ENCODE assay signal across 10 cellular contexts in the genomic region with DNA sequence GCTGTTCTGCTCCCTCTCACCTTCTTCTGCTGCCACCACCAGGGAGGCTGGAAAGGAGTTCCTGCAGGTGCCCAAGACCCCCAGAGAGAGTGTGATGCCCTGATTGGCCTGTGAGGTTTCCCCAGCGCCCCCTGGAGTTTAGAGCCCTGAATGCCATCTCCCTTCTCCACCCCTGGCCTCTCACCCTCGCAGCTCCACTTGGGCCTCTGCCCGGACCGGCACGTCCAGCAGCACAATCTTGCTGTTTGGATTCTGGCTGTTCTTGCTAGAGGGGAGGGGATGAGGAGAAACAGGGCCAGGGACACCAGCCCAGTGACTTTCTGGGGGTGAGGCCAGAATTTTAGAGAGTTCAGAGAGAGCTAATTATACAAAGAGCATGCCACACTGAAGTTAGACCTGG. TPM values are rescaled to one million over a fixed set of nuclear protein-coding genes. Genes with fewer than 3 reads are reported as not detected.
A peak's percentile ranks its signal among the peaks of the same experiment; 100 is the strongest.
DNase-seq lines count a peak whose midpoint lies in the region; ATAC-seq, FAIRE-seq and TF ChIP-seq lines count a peak whose summit lies in the region.
"Had no signal": no experiment of that assay in that cellular context is flagged by ENCODE, and none has a peak within 500 bp of the region (broad histone marks: within the 10 kb centered on the region; RNA-seq: fewer than 3 reads in every experiment).

No MANE protein-coding gene starts in this region.

- no peak overlapping the region for H2BK5ac ChIP-seq in IMR-90 (ENCODE audit: low read depth, low read length, poor library complexity, severe bottlenecking)

- TF ChIP-seq RAD21 in IMR-90 (IDR thresholded peaks at IDR 0.05; ENCODE audit: low read length), result no peak

- H3K4ac ChIP-seq in IMR-90 (ENCODE audit: low read depth, low read length), result no peak overlapping the region

- H2AK9ac ChIP-seq in IMR-90 (replicated peaks; ENCODE audit: low read depth, low read length, poor library complexity), result peak overlapping the region; percentile 24

- dilution Hi-C loops in IMR-90 (cut with HindIII; ENCODE audit: low sequenced_read_pairs, unreplicated experiment), result no loop called here

- H2BK15ac ChIP-seq in IMR-90 (ENCODE audit: low read depth, low read length), result no peak overlapping the region

- no peaks in the 10 kb centered on the region for H3K9me3 Mint-ChIP-seq in mesothelial cell of epicardium
- H3K9me3 Mint-ChIP-seq in CD8-positive, alpha-beta memory T cell, result no peaks in the 10 kb centered on the region
- H3K9me3 Mint-ChIP-seq: T-helper 1 cell treated with Interleukin-12 subunit alpha and Interleukin-12 subunit beta and Interleukin-4 antibody, amounts not matched to agents 30 μg/mL and 1 μg/mL, for 36 hours had no signal

- POLR2A ChIA-PET in IMR-90 (lab: Charles Lee; ENCODE audit: unreplicated experiment), result no interaction called here
- POLR2A ChIA-PET in CD8-positive, alpha-beta memory T cell (lab: Charles Lee), result no interaction called here

- intact Hi-C loops in IMR-90 (cut with micrococcal nuclease), result no loop called here

- H4K5ac ChIP-seq in IMR-90 (ENCODE audit: low read depth, low read length), result no peak overlapping the region

- H3K36me3 ChIP-seq in IMR-90 (ENCODE audit: control insufficient read depth, insufficient read depth, low read length) (no peaks in the 10 kb centered on the region), bronchial epithelial cell (ENCODE audit: control insufficient read depth, insufficient read depth, low read length) (no peaks in the 10 kb centered on the region)
- H3K36me3 ChIP-seq in CD8-positive, alpha-beta memory T cell (ENCODE audit: insufficient read depth, low read length), result no peaks in the 10 kb centered on the region

- no peak overlapping the region for H3K23ac ChIP-seq in IMR-90 (ENCODE audit: low read depth, low read length)

- no peak overlapping the region for H3K4me2 ChIP-seq in IMR-90 (ENCODE audit: low read depth, low read length)

- H3K27ac ChIP-seq in IMR-90 (ENCODE audit: insufficient read depth, low read length), result no peak overlapping the region
- H3K27ac ChIP-seq in CD8-positive, alpha-beta memory T cell (ENCODE audit: low read depth, low read length), result no peak overlapping the region

- no peak overlapping the region for H3K4me3 Mint-ChIP-seq in mesothelial cell of epicardium
- no peak overlapping the region for H3K4me3 Mint-ChIP-seq in CD8-positive, alpha-beta memory T cell
- H3K4me3 Mint-ChIP-seq: T-helper 1 cell treated with Interleukin-12 subunit alpha and Interleukin-12 subunit beta and Interleukin-4 antibody, amounts not matched to agents 30 μg/mL and 1 μg/mL, for 36 hours had no signal

- peaks cover 6% of the 10 kb centered on the region for H3K27me3 Mint-ChIP-seq in mesothelial cell of epicardium (ENCODE audit: low read depth)
- H3K27me3 Mint-ChIP-seq in CD8-positive, alpha-beta memory T cell, result peaks cover 6 to 35% of the 10 kb centered on the region in 2 donors

- H2BK20ac ChIP-seq in IMR-90 (ENCODE audit: low read depth, low read length), result no peak overlapping the region

- no peaks in the 10 kb centered on the region for H4K20me1 ChIP-seq in IMR-90 (ENCODE audit: insufficient read depth, low read length)

- H3K9ac ChIP-seq in IMR-90 (ENCODE audit: low read depth, low read length), result no peak overlapping the region

- FAIRE-seq in bronchial epithelial cell (lab: Jason Lieb, UNC), result no peak

- no peak overlapping the region for H4K91ac ChIP-seq in IMR-90 (ENCODE audit: insufficient read depth, low read depth, low read length)

- H3K4me1 ChIP-seq in IMR-90 (ENCODE audit: control insufficient read depth, insufficient read depth, low read length), result peaks cover 2% of the 10 kb centered on the region; the same call in 1 of the 2 replicates
- H3K4me1 ChIP-seq in CD8-positive, alpha-beta memory T cell (ENCODE audit: insufficient read depth, low read length), result no peaks in the 10 kb centered on the region

- H3K27ac Mint-ChIP-seq in mesothelial cell of epicardium, result no peak overlapping the region
- no peak overlapping the region for H3K27ac Mint-ChIP-seq in CD8-positive, alpha-beta memory T cell
- H3K27ac Mint-ChIP-seq: T-helper 1 cell treated with Interleukin-12 subunit alpha and Interleukin-12 subunit beta and Interleukin-4 antibody, amounts not matched to agents 30 μg/mL and 1 μg/mL, for 36 hours had no signal

- in situ Hi-C loops in IMR-90 (cut with MboI; ENCODE audit: low sequenced_read_pairs), result no loop called here

- peak overlapping the region; percentile 43 for H2AFZ ChIP-seq in IMR-90 (replicated peaks; ENCODE audit: low read length, poor library complexity)

- no peaks in the 10 kb centered on the region for H3K79me1 ChIP-seq in IMR-90 (ENCODE audit: low read depth in 1 of 2, low read length in 2 of 2)

- H3K9me1 ChIP-seq in IMR-90 (ENCODE audit: insufficient read depth, low read length), result 0 out of 2 replicates have a peak, but pooled peaks cover 5% of the 10 kb centered on the region

- no peak overlapping the region for H3K56ac ChIP-seq in IMR-90 (ENCODE audit: extremely low read depth, insufficient read depth, low read length)

- no peak overlapping the region for H3K14ac ChIP-seq in IMR-90 (replicated peaks; ENCODE audit: low read depth, low read length)

- no peak for TF ChIP-seq POLR2A in IMR-90 (IDR thresholded peaks at IDR 0.05; ENCODE audit: low read depth, low read length)

- TF ChIP-seq CTCF in IMR-90 (conservative IDR thresholded peaks at IDR 0.05; ENCODE audit: low read depth, low read length) (peak; percentile 41), bronchial epithelial cell (IDR thresholded peaks at IDR 0.05; ENCODE audit: insufficient read depth, low read length, severe bottlenecking) (peak; percentile 62), mesothelial cell of epicardium (IDR thresholded peaks at IDR 0.05; ENCODE audit: unreplicated experiment) (peak; percentile 19)

- BruUV-seq in IMR-90 (replicated peaks; lab: Mats Ljungman, UMichigan), result no TSS peak

- H3K4me3 ChIP-seq in IMR-90 (ENCODE audit: insufficient read depth, low read depth, low read length) (no peak overlapping the region), bronchial epithelial cell (ENCODE audit: low read depth, low read length) (no peak overlapping the region)
- no peak overlapping the region for H3K4me3 ChIP-seq in CD8-positive, alpha-beta memory T cell (ENCODE audit: low read length)

- DNase-seq in D341Med (ENCODE audit: low spot score) (peak; percentile 80), IMR-90 (peak; percentile 10), bronchial epithelial cell (ENCODE audit: low read depth) (no peak), mesothelial cell of epicardium (ENCODE audit: low spot score in 2 of 2, unreplicated experiment in 2 of 2) (no peak), LoVo (ENCODE audit: low spot score) (no peak), NCI-H1436 (lab: John Stamatoyannopoulos, UW) (no peak)
- no peak for DNase-seq in CD8-positive, alpha-beta memory T cell
- DNase-seq: hippocampal formation had no signal

- H3K27me3 ChIP-seq in IMR-90 (ENCODE audit: control insufficient read depth, insufficient read depth, low read length) (peaks cover 18% of the 10 kb centered on the region), bronchial epithelial cell (ENCODE audit: control insufficient read depth, insufficient read depth, low read length) (no peaks in the 10 kb centered on the region)
- no peaks in the 10 kb centered on the region for H3K27me3 ChIP-seq in CD8-positive, alpha-beta memory T cell (ENCODE audit: insufficient read depth, low read length, poor library complexity, severe bottlenecking)

- H3K9me3 ChIP-seq in IMR-90 (ENCODE audit: control insufficient read depth, insufficient read depth, low read length), result no peaks in the 10 kb centered on the region
- H3K9me3 ChIP-seq in CD8-positive, alpha-beta memory T cell (ENCODE audit: low read length), result no peaks in the 10 kb centered on the region

- no peaks in the 10 kb centered on the region for H3K36me3 Mint-ChIP-seq in mesothelial cell of epicardium
- H3K36me3 Mint-ChIP-seq in CD8-positive, alpha-beta memory T cell, result no peaks in the 10 kb centered on the region

- ATAC-seq in IMR-90 (ENCODE audit: low read depth), result peak; percentile 81
- no peak for ATAC-seq in GM21717 (IDR thresholded peaks at IDR 0.05; ENCODE audit: unreplicated experiment)

- WGBS in IMR-90 (ENCODE audit: extremely low coverage in 2 of 2, insufficient read length in 1 of 2), 2 experiments, result no CpG with 5 or more reads among the region's 5 CpGs

- CTCF ChIA-PET in IMR-90 (lab: Yijun Ruan, JAX), result interaction anchor here (0.6 to 1.5 kb wide), 5 partner anchors 9 to 152 kb away, joined by 3 to 10 read pairs (median 4); partner anchors contain the start of gene FAM171A2
- CTCF ChIA-PET in CD8-positive, alpha-beta memory T cell (lab: Charles Lee), result no interaction called here

- peaks cover 3% of the 10 kb centered on the region for H3K4me1 Mint-ChIP-seq in mesothelial cell of epicardium
- H3K4me1 Mint-ChIP-seq in CD8-positive, alpha-beta memory T cell, result peaks cover 0 to 4% (median 0%) of the 10 kb centered on the region in 3 donors

- no peak overlapping the region for H2AK5ac ChIP-seq in IMR-90 (ENCODE audit: low read depth, low read length)

- no peak overlapping the region for H3K18ac ChIP-seq in IMR-90 (ENCODE audit: low read depth, low read length)

- no peak overlapping the region for H4K8ac ChIP-seq in IMR-90 (ENCODE audit: low read depth in 2 of 2, low read length in 2 of 2)

- no peak overlapping the region for H2BK120ac ChIP-seq in IMR-90 (ENCODE audit: low read depth, low read length)

RNA-seq across cellular contexts. Expression of gene FAM171A2, which starts 12.5 kb away (rescaled TPM):
- 3.1 and 3.2 TPM in 2 replicates for total RNA-seq in IMR-90 (2012; rRNA removed)
- 5.9 and 8.1 TPM in 2 replicates for polyA plus RNA-seq in IMR-90 (2012; rRNA removed)
- polyA plus RNA-seq in IMR-90 (2012; cell fraction: cytosol; rRNA removed), result 3.5 and 12.3 TPM in 2 replicates
- polyA plus RNA-seq in IMR-90 (2012; cell fraction: nucleus; rRNA removed; ENCODE audit: low replicate concordance), result 3.7 and 9.3 TPM in 2 replicates
- total RNA-seq in bronchial epithelial cell, result 0.53 and 0.90 TPM in 2 replicates
- total RNA-seq in mesothelial cell of epicardium, result 58.0 to 64.7 TPM (median 60.7 TPM) in 3 replicates
- under 1 TPM; 0.33 to 0.35 TPM for total RNA-seq in CD8-positive, alpha-beta memory T cell
- polyA plus RNA-seq in CD8-positive, alpha-beta memory T cell, result 0.28 TPM

RNA-seq across cellular contexts. Expression of gene ITGA2B, which starts 13.3 kb away (rescaled TPM):
- total RNA-seq in IMR-90 (2012; rRNA removed), result under 0.01 TPM in 2 replicates
- 0.22 and 0.26 TPM in 2 replicates for polyA plus RNA-seq in IMR-90 (2012; rRNA removed)
- 0.04 and 0.21 TPM in 2 replicates for polyA plus RNA-seq in IMR-90 (2012; cell fraction: cytosol; rRNA removed)
- polyA plus RNA-seq in IMR-90 (2012; cell fraction: nucleus; rRNA removed; ENCODE audit: low replicate concordance), result 2.4 and 2.8 TPM in 2 replicates
- under 0.01 TPM in 1 of 2 replicates, not detected in the other for total RNA-seq in bronchial epithelial cell
- 12.2 to 15.9 TPM (median 13.6 TPM) in 3 replicates for total RNA-seq in mesothelial cell of epicardium
- under 1 TPM in 1 of 2 experiments, not detected in 1; 0.31 TPM for total RNA-seq in CD8-positive, alpha-beta memory T cell
- polyA plus RNA-seq in CD8-positive, alpha-beta memory T cell, result 0.12 TPM

RNA-seq across cellular contexts. Expression of gene GRN, which starts 31.0 kb away (rescaled TPM):
- total RNA-seq in IMR-90 (2012; rRNA removed) (38.9 and 39.2 TPM in 2 replicates), bronchial epithelial cell (200 and 513 TPM in 2 replicates), mesothelial cell of epicardium (128 to 144 TPM (median 137 TPM) in 3 replicates)
- polyA plus RNA-seq in IMR-90 (2012; rRNA removed), result 494 and 588 TPM in 2 replicates
- polyA plus RNA-seq in IMR-90 (2012; cell fraction: cytosol; rRNA removed), result 401 and 565 TPM in 2 replicates
- 146 and 360 TPM in 2 replicates for polyA plus RNA-seq in IMR-90 (2012; cell fraction: nucleus; rRNA removed; ENCODE audit: low replicate concordance)
- total RNA-seq in CD8-positive, alpha-beta memory T cell, result 10 to 100 TPM; 48.7 to 50.3 TPM
- polyA plus RNA-seq in CD8-positive, alpha-beta memory T cell, result 56.4 TPM

RNA-seq across cellular contexts. Expression of gene SLC25A39, which starts 51.5 kb away (rescaled TPM):
- total RNA-seq in IMR-90 (2012; rRNA removed), result 49.1 and 49.2 TPM in 2 replicates
- polyA plus RNA-seq in IMR-90 (2012; rRNA removed), result 99.7 and 119 TPM in 2 replicates
- 126 and 127 TPM in 2 replicates for polyA plus RNA-seq in IMR-90 (2012; cell fraction: cytosol; rRNA removed)
- polyA plus RNA-seq in IMR-90 (2012; cell fraction: nucleus; rRNA removed; ENCODE audit: low replicate concordance), result 142 and 367 TPM in 2 replicates
- 83.7 and 113 TPM in 2 replicates for total RNA-seq in bronchial epithelial cell
- 106 to 113 TPM (median 112 TPM) in 3 replicates for total RNA-seq in mesothelial cell of epicardium
- total RNA-seq in CD8-positive, alpha-beta memory T cell, result 100 to 1,000 TPM; 159 to 174 TPM
- 133 TPM for polyA plus RNA-seq in CD8-positive, alpha-beta memory T cell

Comparison
In these comparisons a context has a peak if more than half of its experiments do, and no peak if none do; other contexts are left out.
1. DNase-seq: peak in D341Med (single experiment) and IMR-90 (single experiment); none in bronchial epithelial cell (single experiment), mesothelial cell of epicardium (0 of 2), CD8-positive, alpha-beta memory T cell (0 of 5), LoVo (single experiment) and NCI-H1436 (single experiment).
2. RNA of gene FAM171A2, which starts 12.5 kb away (total RNA-seq): 58.0 to 64.7 TPM in mesothelial cell of epicardium; 3.1 to 3.2 TPM in IMR-90, 0.53 to 0.90 TPM in bronchial epithelial cell and 0.33 to 0.35 TPM in CD8-positive, alpha-beta memory T cell; every median in the first group is over 10 times any median in the second.
3. RNA of gene ITGA2B, which starts 13.3 kb away (total RNA-seq): 12.2 to 15.9 TPM in mesothelial cell of epicardium; 0.31 TPM in CD8-positive, alpha-beta memory T cell, under 0.01 TPM in IMR-90 and under 0.01 TPM in bronchial epithelial cell; every median in the first group is over 10 times any median in the second.
4. Peak in every context shown above with its lines, with median percentiles within 50 percentile points of each other: CTCF ChIP-seq.